Comparison of ENCODE assay signal across 9 cellular contexts in the genomic region with DNA sequence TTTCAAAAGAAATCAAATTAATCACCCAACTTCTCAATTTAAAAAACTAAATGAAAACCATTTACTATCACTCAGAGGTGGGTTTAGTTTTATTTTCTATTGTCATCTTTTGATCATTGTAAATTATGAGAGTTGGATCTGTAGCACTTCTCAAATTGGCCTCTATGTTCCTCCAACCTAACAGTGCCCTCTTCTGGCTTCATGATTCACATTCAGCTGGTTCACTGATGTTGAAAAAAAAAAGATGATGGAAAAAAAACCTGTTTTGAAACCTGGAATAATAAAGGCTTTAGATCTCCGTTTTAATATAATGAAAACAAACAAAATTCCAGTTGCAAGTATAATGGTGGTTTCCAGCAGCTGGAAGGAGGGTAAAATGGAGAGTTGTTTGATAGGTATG. TPM values are rescaled to one million over a fixed set of nuclear protein-coding genes. Genes with fewer than 3 reads are reported as not detected.
DNase-seq lines count a peak whose midpoint lies in the region; ATAC-seq and TF ChIP-seq lines count a peak whose summit lies in the region.
"Had no signal": no experiment of that assay in that cellular context is flagged by ENCODE, and none has a peak within 500 bp of the region (broad histone marks: within the 10 kb centered on the region; RNA-seq: fewer than 3 reads in every experiment).

No MANE protein-coding gene starts in this region.

- H3K27me3 Mint-ChIP-seq in MCF 10A (ENCODE audit: insufficient read depth, unreplicated experiment), result peaks cover 67% of the 10 kb centered on the region
- H3K27me3 Mint-ChIP-seq: dendritic cell treated with granulocyte-macrophage colony-stimulating factor and Interleukin-4, amounts not matched to agents 40 ng/mL and 50 ng/mL, for 4 days had no signal

- no peak overlapping the region for H3K27ac Mint-ChIP-seq in MCF 10A (ENCODE audit: low read depth, unreplicated experiment)
- H3K27ac Mint-ChIP-seq: dendritic cell treated with granulocyte-macrophage colony-stimulating factor and Interleukin-4, amounts not matched to agents 40 ng/mL and 50 ng/mL, for 4 days had no signal

- H3K27ac ChIP-seq in lung (ENCODE audit: low read depth in 1 of 2, low read length in 1 of 2), result no peak overlapping the region

- H3K9me3 ChIP-seq in lung (ENCODE audit: control insufficient read depth in 2 of 2, insufficient read depth in 1 of 2, low read length in 1 of 2), result no peaks in the 10 kb centered on the region

- no peaks in the 10 kb centered on the region for H3K36me3 ChIP-seq in lung (ENCODE audit: control insufficient read depth in 2 of 2, insufficient read depth in 2 of 2, low read length in 2 of 2)

- no peak overlapping the region for H3K4me3 Mint-ChIP-seq in MCF 10A (ENCODE audit: unreplicated experiment)
- H3K4me3 Mint-ChIP-seq: dendritic cell treated with granulocyte-macrophage colony-stimulating factor and Interleukin-4, amounts not matched to agents 40 ng/mL and 50 ng/mL, for 4 days had no signal

- TF ChIP-seq CTCF in MCF 10A (IDR thresholded peaks at IDR 0.05; ENCODE audit: unreplicated experiment) (peak; percentile 60), lung (IDR thresholded peaks at IDR 0.05; ENCODE audit: control extremely low read depth, extremely low read depth) (peak; percentile 7)

- ATAC-seq in HG03097 (IDR thresholded peaks at IDR 0.05; ENCODE audit: low FRiP score, unreplicated experiment) (peak; percentile 43), lung (ENCODE audit: insufficient read depth, low FRiP score) (no peak), GM21390 (IDR thresholded peaks at IDR 0.05; ENCODE audit: unreplicated experiment) (no peak)

- no peaks in the 10 kb centered on the region for H3K4me1 Mint-ChIP-seq in MCF 10A (ENCODE audit: insufficient read depth, unreplicated experiment)

- H3K27me3 ChIP-seq in lung (ENCODE audit: control insufficient read depth, insufficient read depth), result no peaks in the 10 kb centered on the region

- intact Hi-C loops in MCF 10A (cut with micrococcal nuclease), result loop anchor here (1.0 to 5.0 kb wide), 4 partner anchors 162 to 1589 kb away; no protein-coding TSS in a partner anchor

- H3K4me1 ChIP-seq in lung (ENCODE audit: control insufficient read depth in 2 of 2, insufficient read depth in 2 of 2, low read length in 2 of 2), result no peaks in the 10 kb centered on the region

- H3K9me3 Mint-ChIP-seq in MCF 10A (ENCODE audit: unreplicated experiment), result no peaks in the 10 kb centered on the region
- H3K9me3 Mint-ChIP-seq: dendritic cell treated with granulocyte-macrophage colony-stimulating factor and Interleukin-4, amounts not matched to agents 40 ng/mL and 50 ng/mL, for 4 days had no signal

- BruUV-seq in MCF 10A (replicated peaks; lab: Mats Ljungman, UMichigan), result no TSS peak

- H3K4me3 ChIP-seq in lung, result no peak overlapping the region

- peak; percentile 3 for DNase-seq in stimulated activated CD4-positive, alpha-beta T cell treated with anti-CD3 and anti-CD28 coated beads, Interleukin-15, amount 100 ng/mL, for 24 hours
- DNase-seq in stimulated activated CD4-positive, alpha-beta T cell treated with anti-CD3 and anti-CD28 coated beads, Interleukin-12 subunit alpha, Interleukin-12 subunit beta, amount 100 ng/mL, for 4 hours, result no peak
- DNase-seq in NCI-H748 treated with DMSO at 0.1 percent for 48 hours (lab: John Stamatoyannopoulos, UW) (peak; percentile 74), MCF 10A (ENCODE audit: unreplicated experiment) (peak; percentile 60), lung (ENCODE audit: low spot score) (no peak), cortex of kidney (lab: John Stamatoyannopoulos, UW) (no peak)

- POLR2A ChIA-PET in MCF 10A (lab: Yijun Ruan, JAX), result interaction anchor here (0.9 to 1.0 kb wide), 2 partner anchors 163 to 445 kb away, joined by 3 to 4 read pairs; partner anchors contain the start of gene UBQLN2

- WGBS in lung, 2 donors, result 0% methylated on average over 1 of the region's 1 CpG

- CTCF ChIA-PET in MCF 10A (lab: Yijun Ruan, JAX), result interaction anchor here (0.5 to 5.2 kb wide), 20 partner anchors 8 to 1835 kb away, joined by 3 to 66 read pairs (median 4); no protein-coding TSS in a partner anchor

- H3K36me3 Mint-ChIP-seq in MCF 10A (ENCODE audit: insufficient read depth, unreplicated experiment), result no peaks in the 10 kb centered on the region

RNA-seq across cellular contexts. Expression of gene NBDY, which starts 2.4 kb away (rescaled TPM):
- 54.0 and 66.4 TPM in 2 replicates for total RNA-seq in MCF 10A (2022)
- total RNA-seq in lung, result 10 to 100 TPM; 11.8 to 43.2 TPM
- 10 to 100 TPM; 20.8 to 24.5 TPM for polyA plus RNA-seq in lung

Comparison
In these comparisons a context has a peak if more than half of its experiments do, and no peak if none do; other contexts are left out.
1. DNase-seq: peak in stimulated activated CD4-positive, alpha-beta T cell treated with anti-CD3 and anti-CD28 coated beads, Interleukin-15, amount 100 ng/mL, for 24 hours (single experiment), NCI-H748 treated with DMSO at 0.1 percent for 48 hours (single experiment) and MCF 10A (single experiment); none in stimulated activated CD4-positive, alpha-beta T cell treated with anti-CD3 and anti-CD28 coated beads, Interleukin-12 subunit alpha, Interleukin-12 subunit beta, amount 100 ng/mL, for 4 hours (single experiment), lung (single experiment) and cortex of kidney (single experiment).